Comparison of ENCODE assay signal across 1 cellular context in genomic region chr1:169363046-169363756, GRCh38.
TF ChIP-seq lines count a peak whose summit lies in the region.

No MANE protein-coding gene starts in this region.

TF ChIP-seq in GM23338, 12 proteins besides CTCF, POLR2A, EP300 and RAD21 (continued from another document):
- TF ChIP-seq ZNF462 (CRISPR knock-in tag; IDR thresholded peaks at IDR 0.05) (no peak), POLR2AphosphoS5 (IDR thresholded peaks at IDR 0.05; ENCODE audit: low read depth) (no peak), REST (IDR thresholded peaks at IDR 0.05; ENCODE audit: unreplicated experiment) (no peak)
